8 cellular contexts compared by ENCODE assay signal in genomic region chr18:68713791-68714190, GRCh38. TPM values are rescaled to one million over a fixed set of nuclear protein-coding genes. Genes with fewer than 3 reads are reported as not detected.
DNase-seq lines count a peak whose midpoint lies in the region; ATAC-seq and TF ChIP-seq lines count a peak whose summit lies in the region.

No MANE protein-coding gene starts in this region.

- H3K4me3 ChIP-seq in adipocyte (ENCODE audit: low read length) (peak overlapping the region; percentile 99), lower leg skin (ENCODE audit: low read depth, poor library complexity, severe bottlenecking) (peak overlapping the region; percentile 83), upper lobe of left lung (peak overlapping the region; percentile 79 to 99 (median 88))

- H3K27me3 ChIP-seq in adipocyte (replicated peaks; ENCODE audit: control insufficient read depth, insufficient read depth, low read length) (no peaks in the 10 kb centered on the region), upper lobe of left lung (no peaks in the 10 kb centered on the region)

- peaks cover 57% of the 10 kb centered on the region for H3K4me1 Mint-ChIP-seq in activated naive CD4-positive, alpha-beta T cell treated with anti-CD3 and anti-CD28 coated beads, Interleukin-2, amount 50 U/mL, for 24 hours

- H3K27ac ChIP-seq in upper lobe of left lung = no peak overlapping the region

- no peak for TF ChIP-seq EP300 in upper lobe of left lung (IDR thresholded peaks at IDR 0.05)

- peak overlapping the region; percentile 92 for H3K27ac Mint-ChIP-seq in activated naive CD4-positive, alpha-beta T cell treated with anti-CD3 and anti-CD28 coated beads, Interleukin-2, amount 50 U/mL, for 24 hours

- ATAC-seq in upper lobe of left lung (ENCODE audit: low FRiP score in 2 of 2) = no peak

- peak overlapping the region; percentile 99 for H3K4me3 Mint-ChIP-seq in activated naive CD4-positive, alpha-beta T cell treated with anti-CD3 and anti-CD28 coated beads, Interleukin-2, amount 50 U/mL, for 24 hours

- 27 to 33% methylated on average over 6 of the region's 6 CpGs for WGBS in lower leg skin, 2 donors
- 32% methylated on average over 6 of the region's 6 CpGs for WGBS in upper lobe of left lung, 2 donors

- H3K27me3 Mint-ChIP-seq in activated naive CD4-positive, alpha-beta T cell treated with anti-CD3 and anti-CD28 coated beads, Interleukin-2, amount 50 U/mL, for 24 hours = no peaks in the 10 kb centered on the region

- no peaks in the 10 kb centered on the region for H3K9me3 Mint-ChIP-seq in activated naive CD4-positive, alpha-beta T cell treated with anti-CD3 and anti-CD28 coated beads, Interleukin-2, amount 50 U/mL, for 24 hours

- H3K36me3 ChIP-seq in adipocyte (ENCODE audit: control insufficient read depth, insufficient read depth, low read length, severe bottlenecking) (peaks cover 42% of the 10 kb centered on the region), upper lobe of left lung (peaks cover 0 to 36% (median 17%) of the 10 kb centered on the region in 4 donors)

- H3K4me1 ChIP-seq in adipocyte (ENCODE audit: control insufficient read depth, insufficient read depth, low read length) = peaks cover 20% of the 10 kb centered on the region
- peaks cover 13 to 28% (median 16%) of the 10 kb centered on the region in 4 donors for H3K4me1 ChIP-seq in upper lobe of left lung

- no peak for TF ChIP-seq POLR2A in lower leg skin (IDR thresholded peaks at IDR 0.05)
- no peak for TF ChIP-seq POLR2A in upper lobe of left lung (IDR thresholded peaks at IDR 0.05)

- H3K9me3 ChIP-seq in adipocyte (ENCODE audit: control insufficient read depth, low read length) = no peaks in the 10 kb centered on the region
- no peaks in the 10 kb centered on the region for H3K9me3 ChIP-seq in upper lobe of left lung

- TF ChIP-seq CTCF in lower leg skin (IDR thresholded peaks at IDR 0.05) (no peak), upper lobe of left lung (IDR thresholded peaks at IDR 0.05) (no peak)

- H3K9ac ChIP-seq in adipocyte (ENCODE audit: low read length) = peak overlapping the region; percentile 97

- DNase-seq in activated naive CD4-positive, alpha-beta T cell (lab: John Stamatoyannopoulos, UW) = no peak
- DNase-seq in adipocyte (ENCODE audit: low read depth) (peak; percentile 27), lower leg skin (ENCODE audit: low spot score in 2 of 2) (no peak), upper lobe of left lung (no peak), COR-L47 (lab: John Stamatoyannopoulos, UW) (no peak), midbrain (lab: John Stamatoyannopoulos, UW) (no peak), NCI-H510A (lab: John Stamatoyannopoulos, UW) (no peak)

- intact Hi-C loops in lower leg skin (cut with DNase I; ENCODE audit: low total_unique reads) = no loop called here

- peaks cover 13% of the 10 kb centered on the region for H3K36me3 Mint-ChIP-seq in activated naive CD4-positive, alpha-beta T cell treated with anti-CD3 and anti-CD28 coated beads, Interleukin-2, amount 50 U/mL, for 24 hours

RNA-seq across cellular contexts. Expression of gene TMX3, which starts 1.1 kb away (rescaled TPM):
- 10 to 100 TPM; 20.6 to 28.9 (median 23.4) TPM for total RNA-seq in lower leg skin
- total RNA-seq in upper lobe of left lung = 10 to 100 TPM; 25.0 to 67.1 (median 50.8) TPM
